13 cellular contexts compared by ENCODE assay signal in genomic region chr20:32470940-32471339, GRCh38.
DNase-seq lines count a peak whose midpoint lies in the region; ATAC-seq and TF ChIP-seq lines count a peak whose summit lies in the region.
"Had no signal": no experiment of that assay in that cellular context is flagged by ENCODE, and none has a peak within 500 bp of the region (broad histone marks: within the 10 kb centered on the region; RNA-seq: fewer than 3 reads in every experiment).

No MANE protein-coding gene starts in this region.

- peak overlapping the region in 1 of 2 experiments; percentile 14; a peak in 2 of 4 replicates for H4K8ac ChIP-seq in IMR-90 (ENCODE audit: low read depth in 2 of 2, low read length in 2 of 2)

- peaks cover 23% of the 10 kb centered on the region for H3K9me1 ChIP-seq in IMR-90 (ENCODE audit: insufficient read depth, low read length)

- peaks cover 56% of the 10 kb centered on the region for H3K4me1 Mint-ChIP-seq in osteocyte (ENCODE audit: unreplicated experiment)

- no peak overlapping the region for H2BK15ac ChIP-seq in IMR-90 (ENCODE audit: low read depth, low read length)

- no peaks in the 10 kb centered on the region; the same call in 1 of the 2 replicates for H3K9me3 ChIP-seq in AG04450 (ENCODE audit: control insufficient read depth, insufficient read depth, low read length)
- no peaks in the 10 kb centered on the region for H3K9me3 ChIP-seq in IMR-90 (ENCODE audit: control insufficient read depth, insufficient read depth, low read length)
- H3K9me3 ChIP-seq in gastroesophageal sphincter, result no peaks in the 10 kb centered on the region
- H3K9me3 ChIP-seq: tibial artery had no signal

- TF ChIP-seq EP300 in gastroesophageal sphincter (IDR thresholded peaks at IDR 0.05), result no peak

- in situ Hi-C loops in IMR-90 (cut with MboI; ENCODE audit: low sequenced_read_pairs), result no loop called here

- no peak for TF ChIP-seq RAD21 in IMR-90 (IDR thresholded peaks at IDR 0.05; ENCODE audit: low read length)

- H3K27me3 ChIP-seq in AG04450 (ENCODE audit: control insufficient read depth, insufficient read depth, low read length) (no peaks in the 10 kb centered on the region), IMR-90 (ENCODE audit: control insufficient read depth, insufficient read depth, low read length) (no peaks in the 10 kb centered on the region), gastroesophageal sphincter (no peaks in the 10 kb centered on the region)
- H3K27me3 ChIP-seq: tibial artery had no signal

- no peak overlapping the region for H3K18ac ChIP-seq in IMR-90 (ENCODE audit: low read depth, low read length)

- ATAC-seq in IMR-90 (ENCODE audit: low read depth), result no peak
- ATAC-seq in gastroesophageal sphincter, result no peak
- ATAC-seq in HG03139 (IDR thresholded peaks at IDR 0.05; ENCODE audit: unreplicated experiment), result no peak

- peaks cover 11 to 90% of the 10 kb centered on the region in 2 experiments; a peak in 3 of 4 replicates for H3K79me1 ChIP-seq in IMR-90 (ENCODE audit: low read depth in 1 of 2, low read length in 2 of 2)

- H3K4me2 ChIP-seq in IMR-90 (ENCODE audit: low read depth, low read length), result no peak overlapping the region

- intact Hi-C loops in IMR-90 (cut with micrococcal nuclease), result no loop called here

- no peak overlapping the region for H3K9ac ChIP-seq in IMR-90 (ENCODE audit: low read depth, low read length)

- H3K4me1 ChIP-seq in IMR-90 (ENCODE audit: control insufficient read depth, insufficient read depth, low read length), result peaks cover 33% of the 10 kb centered on the region
- peaks cover 0 to 99% (median 56%) of the 10 kb centered on the region in 3 donors for H3K4me1 ChIP-seq in gastroesophageal sphincter

- CTCF ChIA-PET in AG04450 (lab: Charles Lee), result interaction anchor here (0.6 kb wide), 1 partner anchor 72 kb away, joined by 3 read pairs; no protein-coding TSS in a partner anchor
- CTCF ChIA-PET in IMR-90 (lab: Yijun Ruan, JAX), result no interaction called here

- H3K36me3 ChIP-seq in IMR-90 (ENCODE audit: control insufficient read depth, insufficient read depth, low read length) (peaks cover 11% of the 10 kb centered on the region; the same call in 1 of the 2 replicates), gastroesophageal sphincter (peaks cover 0 to 20% of the 10 kb centered on the region in 2 donors)

- dilution Hi-C loops in IMR-90 (cut with HindIII; ENCODE audit: low sequenced_read_pairs, unreplicated experiment), result no loop called here

- WGBS in IMR-90 (ENCODE audit: extremely low coverage in 2 of 2, insufficient read length in 1 of 2), 2 experiments, result 70% methylated on average over 5 of the region's 9 CpGs; no CpG with 5 or more reads in 1 of the 2 experiments
- WGBS in gastroesophageal sphincter (ENCODE audit: low coverage in 1 of 2), 2 donors, result no CpG with 5 or more reads among the region's 9 CpGs

- TF ChIP-seq CTCF in AG04450 (IDR thresholded peaks at IDR 0.05; ENCODE audit: low read depth, low read length) (no peak), IMR-90 (conservative IDR thresholded peaks at IDR 0.05; ENCODE audit: low read depth, low read length) (no peak), gastroesophageal sphincter (IDR thresholded peaks at IDR 0.05) (no peak), osteocyte (IDR thresholded peaks at IDR 0.05) (no peak)

- peak overlapping the region; percentile 8 for H2BK5ac ChIP-seq in IMR-90 (ENCODE audit: low read depth, low read length, poor library complexity, severe bottlenecking)

- no peak for DNase-seq in AG04450 (ENCODE audit: low read depth, low spot score)
- no peak for DNase-seq in IMR-90
- no peak for DNase-seq in osteocyte (ENCODE audit: extremely low spot score, unreplicated experiment)
- DNase-seq in T1000 (lab: John Stamatoyannopoulos, UW), result no peak
- DNase-seq in activated gamma-delta T cell (lab: John Stamatoyannopoulos, UW), result no peak
- DNase-seq in NOMO-1 treated with dmso at 0.1 percent for 144 hours (lab: John Stamatoyannopoulos, UW; ENCODE audit: unreplicated experiment), result no peak
- DNase-seq: activated CD8-positive, alpha-beta memory T cell treated with anti-CD3 and anti-CD28 coated beads for 24 hours; activated naive CD4-positive, alpha-beta T cell treated with anti-CD3 and anti-CD28 coated beads, Interleukin-2, amount 50 U/mL, for 16 hours; NCI-H2029; NCI-H748 treated with DMSO at 0.1 percent for 48 hours; tibial artery had no signal

- H4K5ac ChIP-seq in IMR-90 (ENCODE audit: low read depth, low read length), result no peak overlapping the region

- H3K27ac ChIP-seq in AG04450 (ENCODE audit: low read depth, low read length), result peak overlapping the region; percentile 21
- H3K27ac ChIP-seq in IMR-90 (ENCODE audit: insufficient read depth, low read length), result peak overlapping the region; percentile 3; the same call in 1 of the 2 replicates
- H3K27ac ChIP-seq in gastroesophageal sphincter, result peak overlapping the region in 3 of 4 donors; percentile 47 to 69 (median 68)
- H3K27ac ChIP-seq: tibial artery had no signal

- H4K20me1 ChIP-seq in IMR-90 (ENCODE audit: insufficient read depth, low read length), result no peaks in the 10 kb centered on the region; the same call in none of the 2 replicates

- H3K27me3 Mint-ChIP-seq in osteocyte (ENCODE audit: unreplicated experiment), result no peaks in the 10 kb centered on the region

- H3K9me3 Mint-ChIP-seq in osteocyte (ENCODE audit: unreplicated experiment), result no peaks in the 10 kb centered on the region

- peak overlapping the region; percentile 66; the same call in 1 of the 2 replicates for H2AK5ac ChIP-seq in IMR-90 (ENCODE audit: low read depth, low read length)

- no peak overlapping the region for H2AFZ ChIP-seq in IMR-90 (replicated peaks; ENCODE audit: low read length, poor library complexity)

- H2AK9ac ChIP-seq in IMR-90 (replicated peaks; ENCODE audit: low read depth, low read length, poor library complexity), result no peak overlapping the region

- peak overlapping the region; percentile 1; the same call in 1 of the 2 replicates for H3K14ac ChIP-seq in IMR-90 (replicated peaks; ENCODE audit: low read depth, low read length)

- H3K23ac ChIP-seq in IMR-90 (ENCODE audit: low read depth, low read length), result peak overlapping the region; percentile 89; the same call in 1 of the 2 replicates

- POLR2A ChIA-PET in AG04450 (lab: Yijun Ruan, JAX), result no interaction called here
- POLR2A ChIA-PET in IMR-90 (lab: Charles Lee; ENCODE audit: unreplicated experiment), result no interaction called here

- H2BK120ac ChIP-seq in IMR-90 (ENCODE audit: low read depth, low read length), result no peak overlapping the region

- TF ChIP-seq POLR2A in IMR-90 (IDR thresholded peaks at IDR 0.05; ENCODE audit: low read depth, low read length) (no peak), gastroesophageal sphincter (IDR thresholded peaks at IDR 0.05) (no peak)

- H3K4me3 Mint-ChIP-seq in osteocyte (ENCODE audit: unreplicated experiment), result no peak overlapping the region

- no TSS peak for BruUV-seq in IMR-90 (replicated peaks; lab: Mats Ljungman, UMichigan)

- peak overlapping the region; percentile 32; the same call in 1 of the 2 replicates for H4K91ac ChIP-seq in IMR-90 (ENCODE audit: insufficient read depth, low read depth, low read length)

- H3K4ac ChIP-seq in IMR-90 (ENCODE audit: low read depth, low read length), result peak overlapping the region; percentile 78

- no peak overlapping the region for H3K56ac ChIP-seq in IMR-90 (ENCODE audit: extremely low read depth, insufficient read depth, low read length)

- peak overlapping the region; percentile 27 for H3K27ac Mint-ChIP-seq in osteocyte (ENCODE audit: unreplicated experiment)

- H3K4me3 ChIP-seq in AG04450 (ENCODE audit: low read depth, low read length) (no peak overlapping the region), IMR-90 (ENCODE audit: insufficient read depth, low read depth, low read length) (no peak overlapping the region), gastroesophageal sphincter (no peak overlapping the region)
- H3K4me3 ChIP-seq: tibial artery had no signal

- H3K36me3 Mint-ChIP-seq in osteocyte (ENCODE audit: unreplicated experiment), result peaks cover 7% of the 10 kb centered on the region

- H2BK20ac ChIP-seq in IMR-90 (ENCODE audit: low read depth, low read length), result no peak overlapping the region

TF ChIP-seq in IMR-90, 13 proteins besides CTCF, POLR2A, EP300 and RAD21:
- TF ChIP-seq USF2 (IDR thresholded peaks at IDR 0.05; ENCODE audit: low read depth, low read length) (no peak), NFE2L2 (IDR thresholded peaks at IDR 0.05; ENCODE audit: low read depth, low read length) (no peak), MAZ (IDR thresholded peaks at IDR 0.05; ENCODE audit: borderline replicate concordance, low read depth, low read length) (no peak), MXI1 (IDR thresholded peaks at IDR 0.05; ENCODE audit: borderline replicate concordance, low read depth, low read length) (no peak), CHD1 (IDR thresholded peaks at IDR 0.05; ENCODE audit: low read depth, low read length) (no peak), BHLHE40 (IDR thresholded peaks at IDR 0.05; ENCODE audit: low read depth, low read length) (no peak), RCOR1 (IDR thresholded peaks at IDR 0.05; ENCODE audit: insufficient replicate concordance, low read length) (no peak), CEBPB (IDR thresholded peaks at IDR 0.05; ENCODE audit: low read depth, low read length) (no peak), RFX5 (IDR thresholded peaks at IDR 0.05; ENCODE audit: low read depth, low read length) (no peak), MAFK (IDR thresholded peaks at IDR 0.05; ENCODE audit: low read depth, low read length) (no peak), FOS (IDR thresholded peaks at IDR 0.05; ENCODE audit: low read depth, low read length) (no peak), SMC3 (IDR thresholded peaks at IDR 0.05; ENCODE audit: low read depth, low read length) (no peak)
- TF ChIP-seq, protein P1, sequence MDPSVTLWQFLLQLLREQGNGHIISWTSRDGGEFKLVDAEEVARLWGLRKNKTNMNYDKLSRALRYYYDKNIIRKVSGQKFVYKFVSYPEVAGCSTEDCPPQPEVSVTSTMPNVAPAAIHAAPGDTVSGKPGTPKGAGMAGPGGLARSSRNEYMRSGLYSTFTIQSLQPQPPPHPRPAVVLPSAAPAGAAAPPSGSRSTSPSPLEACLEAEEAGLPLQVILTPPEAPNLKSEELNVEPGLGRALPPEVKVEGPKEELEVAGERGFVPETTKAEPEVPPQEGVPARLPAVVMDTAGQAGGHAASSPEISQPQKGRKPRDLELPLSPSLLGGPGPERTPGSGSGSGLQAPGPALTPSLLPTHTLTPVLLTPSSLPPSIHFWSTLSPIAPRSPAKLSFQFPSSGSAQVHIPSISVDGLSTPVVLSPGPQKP (IDR thresholded peaks at IDR 0.05; ENCODE audit: borderline replicate concordance, low read depth, low read length), result no peak

Comparison
In these comparisons a context has a peak if more than half of its experiments do, and no peak if none do; other contexts are left out.
1. H3K27ac ChIP-seq: peak in every context shown above with its lines; median percentile 68 in gastroesophageal sphincter; 21 in AG04450; 3 in IMR-90.